9 cellular contexts compared by ENCODE assay signal in genomic region chr14:60161176-60162107, GRCh38. TPM values are rescaled to one million over a fixed set of nuclear protein-coding genes. Genes with fewer than 3 reads are reported as not detected.
A peak's percentile ranks its signal among the peaks of the same experiment; 100 is the strongest.
DNase-seq lines count a peak whose midpoint lies in the region; ATAC-seq lines count a peak whose summit lies in the region.
"Had no signal": no experiment of that assay in that cellular context is flagged by ENCODE, and none has a peak within 500 bp of the region (broad histone marks: within the 10 kb centered on the region; RNA-seq: fewer than 3 reads in every experiment).

No MANE protein-coding gene starts in this region.

- peak; percentile 59 for DNase-seq in Karpas-422
- peak; percentile 8 to 12 for DNase-seq in SHP77 (lab: John Stamatoyannopoulos, UW)
- DNase-seq in immature natural killer cell, result no peak
- no peak for DNase-seq in islet precursor cell
- no peak for DNase-seq in amygdala (lab: John Stamatoyannopoulos, UW)
- DNase-seq in iPS-NIHi7 (ENCODE audit: extremely low spot score), result no peak

- H4K20me1 ChIP-seq in BLaER1 treated with 17β-estradiol and CSF1 and Interleukin-3, amounts not matched to agents 10 nM and 100 nM, result no peaks in the 10 kb centered on the region; a peak in 1 of 22 replicates
- H4K20me1 ChIP-seq in Karpas-422 (ENCODE audit: insufficient read depth, low read depth, low read length), result no peaks in the 10 kb centered on the region

- H3K27me3 Mint-ChIP-seq in immature natural killer cell (ENCODE audit: low read depth in 3 of 3), result peaks cover 2 to 4% (median 3%) of the 10 kb centered on the region in 3 donors

- H3K4me1 Mint-ChIP-seq in immature natural killer cell, result peaks cover 87 to 95% of the 10 kb centered on the region in 2 donors

- peaks cover 2 to 14% (median 8%) of the 10 kb centered on the region in 3 donors for H3K36me3 Mint-ChIP-seq in immature natural killer cell

- no peak overlapping the region for H2AFZ ChIP-seq in Karpas-422 (ENCODE audit: low read length)

- peak overlapping the region; percentile 32 to 95 (median 85) for H3K27ac Mint-ChIP-seq in immature natural killer cell

- peak overlapping the region; percentile 33 to 49 (median 48) for H3K4me3 Mint-ChIP-seq in immature natural killer cell

- peak overlapping the region in 4 of 11 experiments; percentile 2 to 20 (median 9); a peak in 2 of 22 replicates for H3K9ac ChIP-seq in BLaER1 treated with 17β-estradiol and CSF1 and Interleukin-3, amounts not matched to agents 10 nM and 100 nM
- H3K9ac ChIP-seq in Karpas-422 (ENCODE audit: low read length), result 0 out of 2 replicates have a peak overlapping the region, but pooled peaks have one; percentile 1

- H3K36me3 ChIP-seq in BLaER1 treated with 17β-estradiol and CSF1 and Interleukin-3, amounts not matched to agents 10 nM and 100 nM, result peaks cover 0 to 39% (median 10%) of the 10 kb centered on the region in 11 experiments; a peak in 15 of 22 replicates
- H3K36me3 ChIP-seq in Karpas-422 (ENCODE audit: insufficient read depth, low read length), result no peaks in the 10 kb centered on the region

- no peaks in the 10 kb centered on the region for H3K9me2 ChIP-seq in Karpas-422 (replicated peaks; ENCODE audit: insufficient read depth, low read length)

- H3K4me2 ChIP-seq in BLaER1 treated with 17β-estradiol and CSF1 and Interleukin-3, amounts not matched to agents 10 nM and 100 nM, result peak overlapping the region in 8 of 11 experiments; percentile 0 to 90 (median 44); a peak in 12 of 22 replicates
- peak overlapping the region; percentile 20 for H3K4me2 ChIP-seq in Karpas-422 (ENCODE audit: low read depth, low read length, poor library complexity, severe bottlenecking)

- no peaks in the 10 kb centered on the region for H3K27me3 ChIP-seq in BLaER1 treated with 17β-estradiol and CSF1 and Interleukin-3, amounts not matched to agents 10 nM and 100 nM
- H3K27me3 ChIP-seq in Karpas-422 (ENCODE audit: low read length), result no peaks in the 10 kb centered on the region

- peaks cover 79% of the 10 kb centered on the region for H3K79me2 ChIP-seq in Karpas-422 (ENCODE audit: low read length)

- H3K4me1 ChIP-seq in BLaER1 treated with 17β-estradiol and CSF1 and Interleukin-3, amounts not matched to agents 10 nM and 100 nM, result peaks cover 21 to 80% (median 48%) of the 10 kb centered on the region in 10 experiments
- H3K4me1 ChIP-seq in Karpas-422 (ENCODE audit: low read length), result peaks cover 40% of the 10 kb centered on the region

- no peak for ATAC-seq in HG02970 (IDR thresholded peaks at IDR 0.05; ENCODE audit: low FRiP score, unreplicated experiment)

- H3K9me3 ChIP-seq in BLaER1 treated with 17β-estradiol and CSF1 and Interleukin-3, amounts not matched to agents 10 nM and 100 nM (replicated peaks in 1 of 11), result no peaks in the 10 kb centered on the region
- H3K9me3 ChIP-seq in Karpas-422 (ENCODE audit: low read length), result no peaks in the 10 kb centered on the region

- no peak overlapping the region for H3K4me3 ChIP-seq in BLaER1 treated with 17β-estradiol and CSF1 and Interleukin-3, amounts not matched to agents 10 nM and 100 nM
- no peak overlapping the region for H3K4me3 ChIP-seq in Karpas-422 (ENCODE audit: low read length)
- H3K4me3 ChIP-seq: skin epidermis had no signal

- peak overlapping the region in 9 of 11 experiments; percentile 15 to 61 (median 36); a peak in 16 of 22 replicates for H3K27ac ChIP-seq in BLaER1 treated with 17β-estradiol and CSF1 and Interleukin-3, amounts not matched to agents 10 nM and 100 nM
- peak overlapping the region; percentile 57 for H3K27ac ChIP-seq in Karpas-422 (ENCODE audit: low read length)

- no peaks in the 10 kb centered on the region for H3K9me3 Mint-ChIP-seq in immature natural killer cell

RNA-seq across cellular contexts. Expression of gene DHRS7, which starts 3.8 kb away (rescaled TPM):
- 155 and 162 TPM in 2 replicates for total RNA-seq in Karpas-422 (2014; rRNA removed; shearing (Covaris generic); ENCODE audit: low replicate concordance)
- polyA plus RNA-seq in immature natural killer cell, result 100 to 1,000 TPM; 415 to 674 (median 485) TPM

Comparison
In these comparisons a context has a peak if more than half of its experiments do, and no peak if none do; other contexts are left out.
1. DNase-seq: peak in Karpas-422 (single experiment) and SHP77 (2 of 2); none in immature natural killer cell (0 of 3), islet precursor cell (single experiment), amygdala (0 of 56) and iPS-NIHi7 (single experiment).